Comparison of ENCODE assay signal across 10 cellular contexts in the genomic region with DNA sequence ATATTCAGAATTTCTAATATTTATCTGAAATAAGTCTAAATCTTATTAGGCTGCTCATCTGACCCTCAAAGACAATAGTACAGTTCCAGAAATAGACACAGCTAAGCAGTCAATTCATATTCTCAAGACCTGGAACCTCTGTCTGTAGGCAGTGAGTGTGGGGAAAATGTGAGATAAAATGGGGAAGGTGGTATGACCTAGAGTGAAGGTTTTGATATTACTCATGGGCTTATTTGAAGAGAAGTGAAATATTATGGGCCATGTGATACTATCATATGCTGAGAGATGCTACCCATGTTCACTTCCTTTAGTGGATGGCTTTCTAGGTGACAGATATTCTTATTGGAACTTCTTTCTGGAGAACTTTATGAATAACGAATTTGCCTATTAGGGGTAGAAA. TPM values are rescaled to one million over a fixed set of nuclear protein-coding genes. Genes with fewer than 3 reads are reported as not detected.
DNase-seq lines count a peak whose midpoint lies in the region; ATAC-seq, FAIRE-seq and TF ChIP-seq lines count a peak whose summit lies in the region.
"Had no signal": no experiment of that assay in that cellular context is flagged by ENCODE, and none has a peak within 500 bp of the region (broad histone marks: within the 10 kb centered on the region; RNA-seq: fewer than 3 reads in every experiment).

No MANE protein-coding gene starts in this region.

- BruUV-seq in GM12878 (replicated peaks; lab: Mats Ljungman, UMichigan) (no TSS peak), mammary epithelial cell (replicated peaks; lab: Mats Ljungman, UMichigan) (no TSS peak)

- peak; percentile 63 to 71; a peak in 3 of 4 replicates for TF ChIP-seq EP300 in GM12878 (IDR thresholded peaks at IDR 0.05; ENCODE audit: borderline replicate concordance in 1 of 2, control insufficient read depth in 1 of 2, low read depth in 2 of 2, low read length in 2 of 2)

- H3K9me3 ChIP-seq in GM12878 (replicated peaks; ENCODE audit: control insufficient read depth, insufficient read depth, low read length) (no peaks in the 10 kb centered on the region; the same call in 2 of the 3 replicates), mammary epithelial cell (replicated peaks; ENCODE audit: insufficient read depth, low read length) (no peaks in the 10 kb centered on the region), esophagus squamous epithelium (no peaks in the 10 kb centered on the region)

- H3K4me2 ChIP-seq in GM12878 (ENCODE audit: control insufficient read depth, insufficient read depth): no peak overlapping the region
- no peak overlapping the region for H3K4me2 ChIP-seq in mammary epithelial cell (ENCODE audit: insufficient read depth, low read depth, low read length)

- H3K4me3 ChIP-seq in GM12878 (no peak overlapping the region), mammary epithelial cell (replicated peaks in 1 of 3; ENCODE audit: insufficient read depth in 1 of 3, low read depth in 2 of 3, low read length in 3 of 3) (no peak overlapping the region), esophagus squamous epithelium (no peak overlapping the region)

- CTCF ChIA-PET in GM12878 (lab: Yijun Ruan, JAX): no interaction called here
- CTCF ChIA-PET in mammary epithelial cell (lab: Charles Lee; ENCODE audit: low non-redundant PET): no interaction called here

- no peaks in the 10 kb centered on the region for H3K79me2 ChIP-seq in GM12878 (ENCODE audit: control insufficient read depth, insufficient read depth, low read length)
- peaks cover 100% of the 10 kb centered on the region for H3K79me2 ChIP-seq in mammary epithelial cell (ENCODE audit: insufficient read depth, low read length)

- H4K20me1 ChIP-seq in GM12878 (ENCODE audit: control insufficient read depth, insufficient read depth) (no peaks in the 10 kb centered on the region), mammary epithelial cell (ENCODE audit: insufficient read depth, low read length) (peaks cover 12% of the 10 kb centered on the region)

- peak; percentile 91 for ATAC-seq in GM18505 (IDR thresholded peaks at IDR 0.05; ENCODE audit: unreplicated experiment)
- peak; percentile 76 for ATAC-seq in GM21367 (IDR thresholded peaks at IDR 0.05; ENCODE audit: unreplicated experiment)
- peak; percentile 73 for ATAC-seq in HG03354 (IDR thresholded peaks at IDR 0.05; ENCODE audit: poor library complexity, severe bottlenecking, unreplicated experiment)
- ATAC-seq in GM12878: peak; percentile 88
- ATAC-seq in left lobe of liver: no peak

- H3K27me3 ChIP-seq in GM12878 (replicated peaks in 1 of 2; ENCODE audit: control insufficient read depth in 2 of 2, insufficient read depth in 2 of 2, low read length in 1 of 2): no peaks in the 10 kb centered on the region
- H3K27me3 ChIP-seq in mammary epithelial cell (ENCODE audit: insufficient read depth, low read length): no peaks in the 10 kb centered on the region
- no peaks in the 10 kb centered on the region for H3K27me3 ChIP-seq in esophagus squamous epithelium

- SMC1A ChIA-PET in GM12878 (lab: Charles Lee; ENCODE audit: uncharacterized antibody, unreplicated experiment): no interaction called here

- H2AFZ ChIP-seq in GM12878 (ENCODE audit: control insufficient read depth, low read depth, low read length) (no peak overlapping the region), mammary epithelial cell (ENCODE audit: low read depth, low read length) (no peak overlapping the region)

- TF ChIP-seq RAD21 in GM12878 (IDR thresholded peaks at IDR 0.05; ENCODE audit: insufficient read depth, low read depth, low read length): no peak

- RAD21 ChIA-PET in GM12878 (lab: Charles Lee; ENCODE audit: unreplicated experiment): interaction anchor here (0.6 kb wide), 1 partner anchor 499 kb away, joined by 3 read pairs; no protein-coding TSS in a partner anchor

- TF ChIP-seq CTCF in GM12878 (IDR thresholded peaks at IDR 0.05 in 2 of 3, conservative IDR thresholded peaks at IDR 0.05 in 1 of 3; ENCODE audit: control insufficient read depth in 2 of 3, extremely low read depth in 1 of 3, insufficient read depth in 1 of 3, low read depth in 3 of 3, low read length in 3 of 3) (no peak), mammary epithelial cell (conservative IDR thresholded peaks at IDR 0.05 in 1 of 2, IDR thresholded peaks at IDR 0.05 in 1 of 2; ENCODE audit: extremely low read depth in 1 of 2, insufficient read depth in 1 of 2, low read depth in 1 of 2, low read length in 2 of 2) (no peak), esophagus squamous epithelium (IDR thresholded peaks at IDR 0.05) (no peak)

- in situ Hi-C loops in GM12878 (cut with MboI) (no loop called here), mammary epithelial cell (cut with MboI; ENCODE audit: low sequenced_read_pairs in 2 of 2) (no loop called here)

- H3K36me3 ChIP-seq in GM12878 (ENCODE audit: control insufficient read depth in 2 of 2, insufficient read depth in 2 of 2, low read length in 1 of 2) (no peaks in the 10 kb centered on the region), mammary epithelial cell (ENCODE audit: insufficient read depth, low read length) (peaks cover 19% of the 10 kb centered on the region), esophagus squamous epithelium (peaks cover 0 to 2% (median 0%) of the 10 kb centered on the region in 3 donors)

- POLR2A ChIA-PET in GM12878 (lab: Charles Lee): no interaction called here

- intact Hi-C loops in GM12878 (cut with micrococcal nuclease; ENCODE audit: unreplicated experiment) (no loop called here), posterior cingulate gyrus (cut with DNase I) (no loop called here), mammary epithelial cell (cut with micrococcal nuclease) (no loop called here), esophagus squamous epithelium (cut with DNase I) (no loop called here)

- H3K27ac ChIP-seq in GM12878 (ENCODE audit: control insufficient read depth, insufficient read depth) (no peak overlapping the region), mammary epithelial cell (ENCODE audit: insufficient read depth, low read depth, low read length) (no peak overlapping the region), esophagus squamous epithelium (no peak overlapping the region)

- H3K4me1 ChIP-seq in GM12878 (ENCODE audit: control insufficient read depth, insufficient read depth, low read length) (peaks cover 28% of the 10 kb centered on the region), mammary epithelial cell (ENCODE audit: insufficient read depth, low read length) (peaks cover 13% of the 10 kb centered on the region), esophagus squamous epithelium (peaks cover under 1 to 96% (median 45%) of the 10 kb centered on the region in 3 donors)

- FAIRE-seq in GM12878 (lab: Jason Lieb, UNC): peak; percentile 18

- TF ChIP-seq POLR2A in GM18505 (IDR thresholded peaks at IDR 0.05; ENCODE audit: borderline replicate concordance, extremely low read depth, insufficient read depth, insufficient read length) (no peak), GM12878 (IDR thresholded peaks at IDR 0.05; ENCODE audit: low read depth, low read length) (no peak), esophagus squamous epithelium (IDR thresholded peaks at IDR 0.05) (no peak)

- DNase-seq in GM12878 (ENCODE audit: low read depth, low spot score) (peak; percentile 60), posterior cingulate gyrus (no peak), mammary epithelial cell (no peak), left lobe of liver (ENCODE audit: low spot score) (no peak), esophagus squamous epithelium (lab: John Stamatoyannopoulos, UW) (no peak)
- DNase-seq: activated effector memory CD4-positive, alpha-beta T cell treated with anti-CD3 and anti-CD28 coated beads, Interleukin-2, amount 50 U/mL, for 16 hours; NCI-H510A treated with DMSO at 0.1 percent for 48 hours had no signal

- H3K9ac ChIP-seq in GM12878 (ENCODE audit: control insufficient read depth, insufficient read depth, low read length): no peak overlapping the region
- no peak overlapping the region for H3K9ac ChIP-seq in mammary epithelial cell (ENCODE audit: insufficient read depth, low read length)

- dilution Hi-C loops in mammary epithelial cell (cut with HindIII; ENCODE audit: low sequenced_read_pairs): no loop called here

- WGBS in GM12878 (ENCODE audit: insufficient coverage, insufficient replicate concordance, low lambda C conversion rate, missing lambda C conversion rate): 0% methylated on average over 1 of the region's 1 CpG
- 94% methylated on average over 1 of the region's 1 CpG for WGBS in mammary epithelial cell (ENCODE audit: low coverage, missing lambda C conversion rate)
- WGBS in esophagus squamous epithelium, 2 donors: 83 to 90% methylated on average over 1 of the region's 1 CpG

TF ChIP-seq in GM12878, 131 proteins besides CTCF, POLR2A, EP300 and RAD21 (continues in another document):
- peak; percentile 58 for TF ChIP-seq NR2F1 (conservative IDR thresholded peaks at IDR 0.05)
- no peak for TF ChIP-seq ASH2L (IDR thresholded peaks at IDR 0.05; ENCODE audit: borderline replicate concordance, low read depth)
- peak; percentile 61; the same call in 1 of the 2 replicates for TF ChIP-seq RUNX3 (IDR thresholded peaks at IDR 0.05; ENCODE audit: low read length)

RNA-seq across cellular contexts. Expression of a gene that starts 33.5 kb away (rescaled TPM):
- 0.27 and 0.47 TPM in 2 replicates for total RNA-seq in GM12878 (2013; cell fraction: nucleolus; rRNA removed)
- total RNA-seq in GM12878 (2014; rRNA removed) (0.16 and 0.17 TPM in 2 replicates), GM12878 (2014; rRNA removed; fragmentation: Illumina TruSeq; extraction: Trizol) (0.18 TPM in 2 replicates), GM12878 (2021) (0.48 and 0.62 TPM in 2 replicates), mammary epithelial cell (100 to 1,000 TPM; 149 to 179 TPM), left lobe of liver (26.9 TPM), esophagus squamous epithelium (100 to 1,000 TPM in 1 of 4 donors, 10 to 100 TPM in 3; 10.1 to 114 (median 48.7) TPM)
- 0.14 TPM for polyA plus RNA-seq in GM12878 (2011; ENCODE audit: low read depth)
- polyA plus RNA-seq in GM12878 (2011; rRNA removed) (0.98 and 1.2 TPM in 2 replicates), GM12878 (2014; fragmentation: Illumina TruSeq; extraction: Trizol) (0.13 and 0.19 TPM in 2 replicates), GM12878 (2014; fragmentation: Nextera tagmentation; extraction: Ambion mirVana) (under 1 TPM; 0.02 to 0.03 TPM), GM12878 (2014; rRNA removed) (0.08 and 0.26 TPM in 2 replicates), GM12878 (2016; fragmentation: Nextera tagmentation; extraction: Ambion mirVana) (under 1 TPM in 1 of 2 experiments, not detected in 1; 0.03 TPM), mammary epithelial cell (289 TPM)
- polyA plus RNA-seq in GM12878 (2011; cell fraction: cytosol; rRNA removed): 0.73 and 0.74 TPM in 2 replicates
- 0.78 and 0.79 TPM in 2 replicates for polyA plus RNA-seq in GM12878 (2011; cell fraction: nucleus; rRNA removed)
- 0.20 TPM in 2 replicates for polyA plus RNA-seq in GM12878 (2012)
- polyA minus RNA-seq in GM12878 (2011; rRNA and poly(A)+ RNA removed): 1.4 and 2.2 TPM in 2 replicates
- polyA minus RNA-seq in GM12878 (2011; cell fraction: cytosol; rRNA and poly(A)+ RNA removed): 0.73 and 0.80 TPM in 2 replicates
- 0.97 and 1.4 TPM in 2 replicates for polyA minus RNA-seq in GM12878 (2011; cell fraction: nucleus; rRNA and poly(A)+ RNA removed)
- polyA minus RNA-seq in mammary epithelial cell: 320 TPM

Comparison
In these comparisons a context has a peak if more than half of its experiments do, and no peak if none do; other contexts are left out.
1. RNA of a gene that starts 33.5 kb away (total RNA-seq): 149 to 179 TPM in mammary epithelial cell, 10.1 to 114 TPM in esophagus squamous epithelium and 26.9 TPM in left lobe of liver (single experiment); 0.16 to 0.62 TPM in GM12878; every median in the first group is over 4 times any median in the second.